ENCODE assay signal across 1 cellular context in the genomic region with DNA sequence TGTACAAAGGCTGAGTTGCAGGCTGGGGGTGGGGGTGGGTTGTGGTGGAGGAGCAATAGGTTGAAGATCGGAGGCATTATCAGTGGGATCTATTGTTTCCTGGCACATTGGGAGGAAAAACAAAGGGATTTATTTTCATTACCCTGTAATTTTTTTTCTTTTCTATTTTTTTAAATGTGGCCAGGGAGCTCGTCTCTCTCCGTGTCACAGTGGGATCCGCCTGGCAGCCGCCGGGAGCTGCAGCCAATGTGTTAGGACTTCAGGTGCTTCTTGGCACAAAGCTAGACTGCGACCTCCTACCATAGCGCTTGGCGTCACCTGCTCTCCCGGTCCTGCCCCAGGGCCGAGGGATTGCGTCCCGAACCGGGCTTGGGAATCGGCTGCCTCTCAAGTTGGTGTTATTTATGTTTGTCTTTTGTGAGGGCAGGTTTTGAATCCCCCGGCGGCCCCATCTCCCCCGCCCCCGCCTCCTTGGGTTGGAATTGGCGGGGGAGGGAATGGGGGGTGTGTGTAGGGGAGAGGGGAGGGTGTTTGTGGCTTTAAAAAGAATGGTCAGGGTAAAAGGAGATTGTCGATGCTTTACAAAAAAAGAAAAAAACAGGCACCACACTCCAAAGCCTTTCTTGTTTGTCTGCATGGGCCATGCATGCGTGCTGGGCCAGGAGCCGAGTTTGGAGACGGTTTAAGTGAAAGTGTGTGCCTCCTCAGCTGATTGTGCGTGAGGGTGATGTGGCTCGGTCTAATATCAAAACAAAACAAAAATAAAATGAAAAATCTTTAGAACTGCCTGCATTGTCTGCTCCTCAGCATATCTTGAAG.
TF ChIP-seq lines count a peak whose summit lies in the region.

No MANE protein-coding gene starts in this region.

TF ChIP-seq in H1, 55 proteins besides CTCF, POLR2A, EP300 and RAD21 (continued from another document):
- TF ChIP-seq SIX5 (IDR thresholded peaks at IDR 0.05; ENCODE audit: low read depth, low read length) (no peak), CHD2 (IDR thresholded peaks at IDR 0.05; ENCODE audit: low read length) (no peak), ASH2L (IDR thresholded peaks at IDR 0.05; ENCODE audit: low read length) (peak; percentile 89), CREB1 (IDR thresholded peaks at IDR 0.05) (peak; percentile 3; the same call in 1 of the 2 replicates), TAF1 (IDR thresholded peaks at IDR 0.05; ENCODE audit: low read depth, low read length) (peak; percentile 84), HDAC2 (IDR thresholded peaks at IDR 0.05; ENCODE audit: borderline replicate concordance in 1 of 2, low read depth in 2 of 2, low read length in 2 of 2) (no peak), SAP30 (IDR thresholded peaks at IDR 0.05; ENCODE audit: insufficient read depth, insufficient replicate concordance, low read length) (no peak), KDM5A (IDR thresholded peaks at IDR 0.05; ENCODE audit: low read length) (no peak), CBX8 (IDR thresholded peaks at IDR 0.05; ENCODE audit: borderline replicate concordance, low read depth, low read length) (no peak), BCL11A (IDR thresholded peaks at IDR 0.05; ENCODE audit: low read depth in 2 of 2, low read length in 2 of 2) (no peak), TCF12 (IDR thresholded peaks at IDR 0.05; ENCODE audit: low read depth, low read length) (no peak), JUN (IDR thresholded peaks at IDR 0.05; ENCODE audit: low read depth, low read length) (no peak), EGR1 (IDR thresholded peaks at IDR 0.05; ENCODE audit: borderline replicate concordance, low read depth, low read length) (no peak), MAFK (IDR thresholded peaks at IDR 0.05; ENCODE audit: low read depth, low read length) (no peak), CEBPB (IDR thresholded peaks at IDR 0.05; ENCODE audit: low read depth, low read length) (no peak), TAF7 (optimal IDR thresholded peaks at IDR 0.05; ENCODE audit: borderline replicate concordance, low read depth, low read length) (peak; percentile 20), PHF8 (conservative IDR thresholded peaks at IDR 0.05; ENCODE audit: low read depth, low read length) (peak; percentile 46; the same call in 1 of the 2 replicates), TEAD4 (IDR thresholded peaks at IDR 0.05; ENCODE audit: low read depth, low read length) (no peak), POLR2AphosphoS5 (IDR thresholded peaks at IDR 0.05; ENCODE audit: low read depth, low read length) (peak; percentile 93; the same call in 1 of the 2 replicates), HDAC6 (IDR thresholded peaks at IDR 0.05; ENCODE audit: low read depth, low read length) (no peak), RXRA (IDR thresholded peaks at IDR 0.05; ENCODE audit: insufficient read depth, low read depth, low read length) (no peak), CHD1 (IDR thresholded peaks at IDR 0.05; ENCODE audit: low read depth, low read length) (no peak), KDM4A (IDR thresholded peaks at IDR 0.05; ENCODE audit: low read depth, low read length, severe bottlenecking) (peak; percentile 22), SUZ12 (IDR thresholded peaks at IDR 0.05; ENCODE audit: low read length) (no peak), NANOG (IDR thresholded peaks at IDR 0.05; ENCODE audit: insufficient read depth, low read depth, low read length, poor library complexity, severe bottlenecking) (no peak), SP4 (IDR thresholded peaks at IDR 0.05; ENCODE audit: low read length) (no peak), SP1 (IDR thresholded peaks at IDR 0.05; ENCODE audit: low read depth, low read length) (no peak), YY1 (IDR thresholded peaks at IDR 0.05; ENCODE audit: low read depth, low read length) (no peak), RFX5 (IDR thresholded peaks at IDR 0.05; ENCODE audit: borderline replicate concordance, low read depth, low read length) (no peak), FOSL1 (IDR thresholded peaks at IDR 0.05; ENCODE audit: insufficient read depth, low read depth, low read length) (no peak), SP2 (IDR thresholded peaks at IDR 0.05; ENCODE audit: low read length) (no peak), CBX5 (IDR thresholded peaks at IDR 0.05; ENCODE audit: low read depth, low read length) (no peak), GABPA (IDR thresholded peaks at IDR 0.05; ENCODE audit: borderline replicate concordance, insufficient read depth, low read length) (no peak), POU5F1 (IDR thresholded peaks at IDR 0.05; ENCODE audit: low read depth, low read length) (no peak), RNF2 (IDR thresholded peaks at IDR 0.05; ENCODE audit: borderline replicate concordance, low read depth, low read length, missing control alignments, poor library complexity, severe bottlenecking) (no peak), SIN3A (conservative IDR thresholded peaks at IDR 0.05 in 1 of 2, IDR thresholded peaks at IDR 0.05 in 1 of 2; ENCODE audit: low read depth in 1 of 2, low read length in 2 of 2) (0 out of 4 replicates have a peak, but pooled peaks have one; percentile 14 to 66), SRF (IDR thresholded peaks at IDR 0.05; ENCODE audit: low read depth, low read length) (no peak), ZNF274 (IDR thresholded peaks at IDR 0.05; ENCODE audit: borderline replicate concordance, extremely low read depth, low read length) (no peak), KDM1A (IDR thresholded peaks at IDR 0.05; ENCODE audit: borderline replicate concordance, low read length) (no peak), GTF2F1 (IDR thresholded peaks at IDR 0.05; ENCODE audit: borderline replicate concordance, low read depth, low read length) (no peak), SIRT6 (IDR thresholded peaks at IDR 0.05; ENCODE audit: low read length) (no peak)
- TF ChIP-seq, protein P1, sequence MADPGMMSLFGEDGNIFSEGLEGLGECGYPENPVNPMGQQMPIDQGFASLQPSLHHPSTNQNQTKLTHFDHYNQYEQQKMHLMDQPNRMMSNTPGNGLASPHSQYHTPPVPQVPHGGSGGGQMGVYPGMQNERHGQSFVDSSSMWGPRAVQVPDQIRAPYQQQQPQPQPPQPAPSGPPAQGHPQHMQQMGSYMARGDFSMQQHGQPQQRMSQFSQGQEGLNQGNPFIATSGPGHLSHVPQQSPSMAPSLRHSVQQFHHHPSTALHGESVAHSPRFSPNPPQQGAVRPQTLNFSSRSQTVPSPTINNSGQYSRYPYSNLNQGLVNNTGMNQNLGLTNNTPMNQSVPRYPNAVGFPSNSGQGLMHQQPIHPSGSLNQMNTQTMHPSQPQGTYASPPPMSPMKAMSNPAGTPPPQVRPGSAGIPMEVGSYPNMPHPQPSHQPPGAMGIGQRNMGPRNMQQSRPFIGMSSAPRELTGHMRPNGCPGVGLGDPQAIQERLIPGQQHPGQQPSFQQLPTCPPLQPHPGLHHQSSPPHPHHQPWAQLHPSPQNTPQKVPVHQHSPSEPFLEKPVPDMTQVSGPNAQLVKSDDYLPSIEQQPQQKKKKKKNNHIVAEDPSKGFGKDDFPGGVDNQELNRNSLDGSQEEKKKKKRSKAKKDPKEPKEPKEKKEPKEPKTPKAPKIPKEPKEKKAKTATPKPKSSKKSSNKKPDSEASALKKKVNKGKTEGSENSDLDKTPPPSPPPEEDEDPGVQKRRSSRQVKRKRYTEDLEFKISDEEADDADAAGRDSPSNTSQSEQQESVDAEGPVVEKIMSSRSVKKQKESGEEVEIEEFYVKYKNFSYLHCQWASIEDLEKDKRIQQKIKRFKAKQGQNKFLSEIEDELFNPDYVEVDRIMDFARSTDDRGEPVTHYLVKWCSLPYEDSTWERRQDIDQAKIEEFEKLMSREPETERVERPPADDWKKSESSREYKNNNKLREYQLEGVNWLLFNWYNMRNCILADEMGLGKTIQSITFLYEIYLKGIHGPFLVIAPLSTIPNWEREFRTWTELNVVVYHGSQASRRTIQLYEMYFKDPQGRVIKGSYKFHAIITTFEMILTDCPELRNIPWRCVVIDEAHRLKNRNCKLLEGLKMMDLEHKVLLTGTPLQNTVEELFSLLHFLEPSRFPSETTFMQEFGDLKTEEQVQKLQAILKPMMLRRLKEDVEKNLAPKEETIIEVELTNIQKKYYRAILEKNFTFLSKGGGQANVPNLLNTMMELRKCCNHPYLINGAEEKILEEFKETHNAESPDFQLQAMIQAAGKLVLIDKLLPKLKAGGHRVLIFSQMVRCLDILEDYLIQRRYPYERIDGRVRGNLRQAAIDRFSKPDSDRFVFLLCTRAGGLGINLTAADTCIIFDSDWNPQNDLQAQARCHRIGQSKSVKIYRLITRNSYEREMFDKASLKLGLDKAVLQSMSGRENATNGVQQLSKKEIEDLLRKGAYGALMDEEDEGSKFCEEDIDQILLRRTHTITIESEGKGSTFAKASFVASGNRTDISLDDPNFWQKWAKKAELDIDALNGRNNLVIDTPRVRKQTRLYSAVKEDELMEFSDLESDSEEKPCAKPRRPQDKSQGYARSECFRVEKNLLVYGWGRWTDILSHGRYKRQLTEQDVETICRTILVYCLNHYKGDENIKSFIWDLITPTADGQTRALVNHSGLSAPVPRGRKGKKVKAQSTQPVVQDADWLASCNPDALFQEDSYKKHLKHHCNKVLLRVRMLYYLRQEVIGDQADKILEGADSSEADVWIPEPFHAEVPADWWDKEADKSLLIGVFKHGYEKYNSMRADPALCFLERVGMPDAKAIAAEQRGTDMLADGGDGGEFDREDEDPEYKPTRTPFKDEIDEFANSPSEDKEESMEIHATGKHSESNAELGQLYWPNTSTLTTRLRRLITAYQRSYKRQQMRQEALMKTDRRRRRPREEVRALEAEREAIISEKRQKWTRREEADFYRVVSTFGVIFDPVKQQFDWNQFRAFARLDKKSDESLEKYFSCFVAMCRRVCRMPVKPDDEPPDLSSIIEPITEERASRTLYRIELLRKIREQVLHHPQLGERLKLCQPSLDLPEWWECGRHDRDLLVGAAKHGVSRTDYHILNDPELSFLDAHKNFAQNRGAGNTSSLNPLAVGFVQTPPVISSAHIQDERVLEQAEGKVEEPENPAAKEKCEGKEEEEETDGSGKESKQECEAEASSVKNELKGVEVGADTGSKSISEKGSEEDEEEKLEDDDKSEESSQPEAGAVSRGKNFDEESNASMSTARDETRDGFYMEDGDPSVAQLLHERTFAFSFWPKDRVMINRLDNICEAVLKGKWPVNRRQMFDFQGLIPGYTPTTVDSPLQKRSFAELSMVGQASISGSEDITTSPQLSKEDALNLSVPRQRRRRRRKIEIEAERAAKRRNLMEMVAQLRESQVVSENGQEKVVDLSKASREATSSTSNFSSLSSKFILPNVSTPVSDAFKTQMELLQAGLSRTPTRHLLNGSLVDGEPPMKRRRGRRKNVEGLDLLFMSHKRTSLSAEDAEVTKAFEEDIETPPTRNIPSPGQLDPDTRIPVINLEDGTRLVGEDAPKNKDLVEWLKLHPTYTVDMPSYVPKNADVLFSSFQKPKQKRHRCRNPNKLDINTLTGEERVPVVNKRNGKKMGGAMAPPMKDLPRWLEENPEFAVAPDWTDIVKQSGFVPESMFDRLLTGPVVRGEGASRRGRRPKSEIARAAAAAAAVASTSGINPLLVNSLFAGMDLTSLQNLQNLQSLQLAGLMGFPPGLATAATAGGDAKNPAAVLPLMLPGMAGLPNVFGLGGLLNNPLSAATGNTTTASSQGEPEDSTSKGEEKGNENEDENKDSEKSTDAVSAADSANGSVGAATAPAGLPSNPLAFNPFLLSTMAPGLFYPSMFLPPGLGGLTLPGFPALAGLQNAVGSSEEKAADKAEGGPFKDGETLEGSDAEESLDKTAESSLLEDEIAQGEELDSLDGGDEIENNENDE (IDR thresholded peaks at IDR 0.05; ENCODE audit: insufficient replicate concordance, low read length): no peak
- TF ChIP-seq, protein P2, sequence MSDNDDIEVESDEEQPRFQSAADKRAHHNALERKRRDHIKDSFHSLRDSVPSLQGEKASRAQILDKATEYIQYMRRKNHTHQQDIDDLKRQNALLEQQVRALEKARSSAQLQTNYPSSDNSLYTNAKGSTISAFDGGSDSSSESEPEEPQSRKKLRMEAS (IDR thresholded peaks at IDR 0.05): no peak
- TF ChIP-seq, protein P3, sequence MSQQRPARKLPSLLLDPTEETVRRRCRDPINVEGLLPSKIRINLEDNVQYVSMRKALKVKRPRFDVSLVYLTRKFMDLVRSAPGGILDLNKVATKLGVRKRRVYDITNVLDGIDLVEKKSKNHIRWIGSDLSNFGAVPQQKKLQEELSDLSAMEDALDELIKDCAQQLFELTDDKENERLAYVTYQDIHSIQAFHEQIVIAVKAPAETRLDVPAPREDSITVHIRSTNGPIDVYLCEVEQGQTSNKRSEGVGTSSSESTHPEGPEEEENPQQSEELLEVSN (IDR thresholded peaks at IDR 0.05): no peak
- TF ChIP-seq, protein P4, sequence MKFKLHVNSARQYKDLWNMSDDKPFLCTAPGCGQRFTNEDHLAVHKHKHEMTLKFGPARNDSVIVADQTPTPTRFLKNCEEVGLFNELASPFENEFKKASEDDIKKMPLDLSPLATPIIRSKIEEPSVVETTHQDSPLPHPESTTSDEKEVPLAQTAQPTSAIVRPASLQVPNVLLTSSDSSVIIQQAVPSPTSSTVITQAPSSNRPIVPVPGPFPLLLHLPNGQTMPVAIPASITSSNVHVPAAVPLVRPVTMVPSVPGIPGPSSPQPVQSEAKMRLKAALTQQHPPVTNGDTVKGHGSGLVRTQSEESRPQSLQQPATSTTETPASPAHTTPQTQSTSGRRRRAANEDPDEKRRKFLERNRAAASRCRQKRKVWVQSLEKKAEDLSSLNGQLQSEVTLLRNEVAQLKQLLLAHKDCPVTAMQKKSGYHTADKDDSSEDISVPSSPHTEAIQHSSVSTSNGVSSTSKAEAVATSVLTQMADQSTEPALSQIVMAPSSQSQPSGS (IDR thresholded peaks at IDR 0.05; ENCODE audit: low read length): no peak
- TF ChIP-seq, protein P5, sequence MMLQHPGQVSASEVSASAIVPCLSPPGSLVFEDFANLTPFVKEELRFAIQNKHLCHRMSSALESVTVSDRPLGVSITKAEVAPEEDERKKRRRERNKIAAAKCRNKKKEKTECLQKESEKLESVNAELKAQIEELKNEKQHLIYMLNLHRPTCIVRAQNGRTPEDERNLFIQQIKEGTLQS (IDR thresholded peaks at IDR 0.05; ENCODE audit: insufficient read depth, low read depth, low read length): no peak
- TF ChIP-seq, protein P6, sequence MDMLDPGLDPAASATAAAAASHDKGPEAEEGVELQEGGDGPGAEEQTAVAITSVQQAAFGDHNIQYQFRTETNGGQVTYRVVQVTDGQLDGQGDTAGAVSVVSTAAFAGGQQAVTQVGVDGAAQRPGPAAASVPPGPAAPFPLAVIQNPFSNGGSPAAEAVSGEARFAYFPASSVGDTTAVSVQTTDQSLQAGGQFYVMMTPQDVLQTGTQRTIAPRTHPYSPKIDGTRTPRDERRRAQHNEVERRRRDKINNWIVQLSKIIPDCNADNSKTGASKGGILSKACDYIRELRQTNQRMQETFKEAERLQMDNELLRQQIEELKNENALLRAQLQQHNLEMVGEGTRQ (IDR thresholded peaks at IDR 0.05; ENCODE audit: low read length): no peak
